ENCODE assay signal across 15 cellular contexts in the genomic region with DNA sequence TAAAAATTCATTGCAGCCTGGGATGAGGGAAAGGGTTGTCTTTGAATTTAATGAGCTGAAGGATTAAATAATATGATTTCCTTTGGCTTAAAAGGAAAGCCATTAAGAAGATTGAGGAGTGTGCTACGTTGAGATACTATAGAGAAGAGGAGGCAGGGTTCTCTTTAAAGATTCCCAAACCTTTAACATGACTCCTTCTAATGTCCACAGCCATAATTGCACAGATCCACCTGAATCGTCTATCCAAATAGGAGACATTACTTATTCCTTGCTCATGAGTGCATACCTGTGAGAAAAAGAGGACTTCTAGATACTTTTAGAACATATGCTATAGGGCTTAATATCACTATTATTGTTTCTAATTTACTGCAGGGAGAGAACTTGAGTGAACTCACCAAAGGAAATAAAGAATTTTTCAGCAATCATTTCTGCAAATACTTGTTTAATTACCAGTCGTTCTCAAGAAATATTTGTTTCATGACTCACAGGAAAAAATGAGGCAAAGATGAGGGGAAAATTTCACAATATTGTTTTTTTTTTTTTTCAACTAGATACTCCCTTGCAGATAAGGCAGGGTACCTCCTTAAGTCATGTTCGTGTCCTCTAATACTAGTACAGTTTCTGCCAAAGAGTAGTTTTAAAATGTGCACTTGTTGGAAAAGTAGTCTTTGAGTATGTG. TPM values are rescaled to one million over a fixed set of nuclear protein-coding genes. Genes with fewer than 3 reads are reported as not detected.
A peak's percentile ranks its signal among the peaks of the same experiment; 100 is the strongest.
DNase-seq lines count a peak whose midpoint lies in the region; ATAC-seq and TF ChIP-seq lines count a peak whose summit lies in the region.
"Had no signal": no experiment of that assay in that cellular context is flagged by ENCODE, and none has a peak within 500 bp of the region (broad histone marks: within the 10 kb centered on the region; RNA-seq: fewer than 3 reads in every experiment).

No MANE protein-coding gene starts in this region.

- H3K27ac ChIP-seq in CD8-positive, alpha-beta memory T cell (ENCODE audit: low read depth, low read length) = no peak overlapping the region
- H3K27ac ChIP-seq: colonic mucosa, tibial nerve had no signal

- no peaks in the 10 kb centered on the region for H3K36me3 ChIP-seq in CD8-positive, alpha-beta memory T cell (ENCODE audit: insufficient read depth, low read length)
- H3K36me3 ChIP-seq: colonic mucosa, tibial nerve had no signal

- CTCF ChIA-PET in CD8-positive, alpha-beta memory T cell (lab: Charles Lee) = no interaction called here

- no peaks in the 10 kb centered on the region for H3K4me1 ChIP-seq in CD8-positive, alpha-beta memory T cell (ENCODE audit: insufficient read depth, low read length)
- H3K4me1 ChIP-seq: colonic mucosa had no signal

- H3K27me3 Mint-ChIP-seq in CD8-positive, alpha-beta memory T cell = no peaks in the 10 kb centered on the region

- no peaks in the 10 kb centered on the region for H3K9me3 ChIP-seq in CD8-positive, alpha-beta memory T cell (ENCODE audit: low read length)
- H3K9me3 ChIP-seq: colonic mucosa, tibial nerve had no signal

- no peaks in the 10 kb centered on the region for H3K36me3 Mint-ChIP-seq in CD8-positive, alpha-beta memory T cell

- H3K27ac Mint-ChIP-seq in CD8-positive, alpha-beta memory T cell = no peak overlapping the region

- H3K27me3 ChIP-seq in CD8-positive, alpha-beta memory T cell (ENCODE audit: insufficient read depth, low read length, poor library complexity, severe bottlenecking) = no peaks in the 10 kb centered on the region
- H3K27me3 ChIP-seq: colonic mucosa, tibial nerve had no signal

- H3K4me3 Mint-ChIP-seq in CD8-positive, alpha-beta memory T cell = no peak overlapping the region
- H3K4me3 Mint-ChIP-seq: neural crest cell had no signal

- DNase-seq in Daoy (ENCODE audit: low read depth) (peak; percentile 35), NCI-H460 (ENCODE audit: extremely low read depth, low read depth) (peak; percentile 35), cardiac fibroblast (ENCODE audit: low read depth in 2 of 2) (peak; percentile 90), myocyte (ENCODE audit: low read depth) (peak; percentile 16), NCI-H510A treated with DMSO at 0.1 percent for 48 hours (lab: John Stamatoyannopoulos, UW) (no peak)
- no peak for DNase-seq in CD8-positive, alpha-beta memory T cell
- DNase-seq: activated T-cell treated with anti-CD3 and anti-CD28 coated beads, Interleukin-2, amount 50 U/mL, for 1 hour; colonic mucosa; DMS53; H7; stimulated activated CD4-positive, alpha-beta T cell treated with anti-CD3 and anti-CD28 coated beads, Interleukin-4, amount 100 ng/mL, for 24 hours had no signal

- no peak for ATAC-seq in GM21528 (IDR thresholded peaks at IDR 0.05; ENCODE audit: low FRiP score, unreplicated experiment)
- ATAC-seq in HG02623 (IDR thresholded peaks at IDR 0.05; ENCODE audit: unreplicated experiment) = no peak

- no peaks in the 10 kb centered on the region for H3K4me1 Mint-ChIP-seq in CD8-positive, alpha-beta memory T cell

- no peak overlapping the region for H3K4me3 ChIP-seq in cardiac fibroblast (replicated peaks in 1 of 2; ENCODE audit: low read depth in 2 of 2, low read length in 2 of 2)
- H3K4me3 ChIP-seq in CD8-positive, alpha-beta memory T cell (ENCODE audit: low read length) = no peak overlapping the region
- H3K4me3 ChIP-seq: colonic mucosa, tibial nerve had no signal

- POLR2A ChIA-PET in CD8-positive, alpha-beta memory T cell (lab: Charles Lee) = no interaction called here

- TF ChIP-seq CTCF in cardiac fibroblast (IDR thresholded peaks at IDR 0.05; ENCODE audit: low read depth, low read length) = no peak

- no peaks in the 10 kb centered on the region for H3K9me3 Mint-ChIP-seq in CD8-positive, alpha-beta memory T cell
- H3K9me3 Mint-ChIP-seq: neural crest cell had no signal

RNA-seq across cellular contexts. Expression of a gene that starts 8.9 kb away (rescaled TPM):
- not detected in 2 replicates for total RNA-seq in Daoy (2014; rRNA removed; shearing (Covaris generic))
- 3.3 and 3.8 TPM in 2 replicates for total RNA-seq in NCI-H460 (2014; rRNA removed; shearing (Covaris generic))
- 2.2 and 4.0 TPM in 2 replicates for polyA plus RNA-seq in NCI-H460 (2014; cell fraction: nucleus; rRNA removed)
- not detected in 2 replicates for total RNA-seq in myocyte
- polyA plus RNA-seq in myocyte (2012) = not detected
- total RNA-seq in CD8-positive, alpha-beta memory T cell = not detected
- polyA plus RNA-seq in CD8-positive, alpha-beta memory T cell = not detected
- total RNA-seq: H7, neural crest cell had no signal

RNA-seq across cellular contexts. Expression of a gene that starts 50.6 kb away (rescaled TPM):
- total RNA-seq in Daoy (2014; rRNA removed; shearing (Covaris generic)) = not detected in 2 replicates
- 6.2 and 7.8 TPM in 2 replicates for total RNA-seq in NCI-H460 (2014; rRNA removed; shearing (Covaris generic))
- polyA plus RNA-seq in NCI-H460 (2014; cell fraction: nucleus; rRNA removed) = 39.5 and 40.3 TPM in 2 replicates
- not detected in 2 replicates for total RNA-seq in myocyte
- not detected for polyA plus RNA-seq in myocyte (2012)
- not detected for total RNA-seq in CD8-positive, alpha-beta memory T cell
- not detected for polyA plus RNA-seq in CD8-positive, alpha-beta memory T cell
- total RNA-seq: H7, neural crest cell, tibial nerve had no signal

Comparison
In these comparisons a context has a peak if more than half of its experiments do, and no peak if none do; other contexts are left out.
1. DNase-seq: peak in Daoy (single experiment), NCI-H460 (single experiment), cardiac fibroblast (2 of 2) and myocyte (single experiment); none in NCI-H510A treated with DMSO at 0.1 percent for 48 hours (single experiment) and CD8-positive, alpha-beta memory T cell (0 of 5).